In genomic region chr1:39164256-39164655, GRCh38 we compare ENCODE assay signal across 23 cellular contexts. TPM values are rescaled to one million over a fixed set of nuclear protein-coding genes. Genes with fewer than 3 reads are reported as not detected.
DNase-seq lines count a peak whose midpoint lies in the region; ATAC-seq and TF ChIP-seq lines count a peak whose summit lies in the region.
"Had no signal": no experiment of that assay in that cellular context is flagged by ENCODE, and none has a peak within 500 bp of the region (broad histone marks: within the 10 kb centered on the region; RNA-seq: fewer than 3 reads in every experiment).

No MANE protein-coding gene starts in this region.

- H3K4me1 ChIP-seq in IMR-90 (ENCODE audit: control insufficient read depth, insufficient read depth, low read length) (peaks cover 17% of the 10 kb centered on the region), mesodermal cell (ENCODE audit: control insufficient read depth, insufficient read depth, low read length, poor library complexity, severe bottlenecking) (peaks cover 55% of the 10 kb centered on the region), smooth muscle cell (ENCODE audit: low read depth) (peaks cover 48% of the 10 kb centered on the region)

- no peak for ATAC-seq in IMR-90 (ENCODE audit: low read depth)
- ATAC-seq: stimulated activated memory B cell treated with anti-CD40 and anti-IgM and Interleukin-4, amounts not matched to agents 10 μg/mL and 1 μg/mL and 100 μg/mL, for 72 hours; T-helper 17 cell had no signal

- peak overlapping the region; percentile 32; the same call in 1 of the 2 replicates for H3K23ac ChIP-seq in IMR-90 (ENCODE audit: low read depth, low read length)

- H2BK5ac ChIP-seq in IMR-90 (ENCODE audit: low read depth, low read length, poor library complexity, severe bottlenecking), result peak overlapping the region; percentile 20

- no peak overlapping the region; the same call in 1 of the 2 replicates for H3K14ac ChIP-seq in IMR-90 (replicated peaks; ENCODE audit: low read depth, low read length)

- H2BK20ac ChIP-seq in IMR-90 (ENCODE audit: low read depth, low read length), result no peak overlapping the region

- H4K91ac ChIP-seq in IMR-90 (ENCODE audit: insufficient read depth, low read depth, low read length), result no peak overlapping the region

- POLR2A ChIA-PET in IMR-90 (lab: Charles Lee; ENCODE audit: unreplicated experiment), result interaction anchor here (1.1 kb wide), 1 partner anchor 60 kb away, joined by 3 read pairs; no protein-coding TSS in a partner anchor

- in situ Hi-C loops in IMR-90 (cut with MboI; ENCODE audit: low sequenced_read_pairs), result no loop called here

- H3K79me2 ChIP-seq in smooth muscle cell (ENCODE audit: low read depth), result peaks cover 99% of the 10 kb centered on the region

- H2AFZ ChIP-seq in IMR-90 (replicated peaks; ENCODE audit: low read length, poor library complexity) (no peak overlapping the region), smooth muscle cell (ENCODE audit: low read depth) (no peak overlapping the region)

- no peak overlapping the region for H2AK9ac ChIP-seq in IMR-90 (replicated peaks; ENCODE audit: low read depth, low read length, poor library complexity)

- H3K56ac ChIP-seq in IMR-90 (ENCODE audit: extremely low read depth, insufficient read depth, low read length), result no peak overlapping the region

- H3K4me2 ChIP-seq in IMR-90 (ENCODE audit: low read depth, low read length), result no peak overlapping the region; the same call in 1 of the 2 replicates
- peak overlapping the region; percentile 43 for H3K4me2 ChIP-seq in smooth muscle cell

- peaks cover 16% of the 10 kb centered on the region for H3K9me1 ChIP-seq in IMR-90 (ENCODE audit: insufficient read depth, low read length)

- no peak overlapping the region for H2BK120ac ChIP-seq in IMR-90 (ENCODE audit: low read depth, low read length)

- H3K27me3 ChIP-seq in IMR-90 (ENCODE audit: control insufficient read depth, insufficient read depth, low read length), result no peaks in the 10 kb centered on the region
- no peaks in the 10 kb centered on the region for H3K27me3 ChIP-seq in smooth muscle cell (ENCODE audit: low read depth)
- H3K27me3 ChIP-seq: esophagus squamous epithelium, right lobe of liver, suprapubic skin, uterus had no signal

- no peak overlapping the region for H3K4me3 ChIP-seq in IMR-90 (ENCODE audit: insufficient read depth, low read depth, low read length)
- no peak overlapping the region for H3K4me3 ChIP-seq in mesodermal cell (ENCODE audit: extremely low read depth, insufficient read depth, low read length, poor library complexity, severe bottlenecking)
- H3K4me3 ChIP-seq in smooth muscle cell, result no peak overlapping the region
- H3K4me3 ChIP-seq: esophagus squamous epithelium, right lobe of liver, SK-N-MC, suprapubic skin, uterus had no signal

- TF ChIP-seq RAD21 in IMR-90 (IDR thresholded peaks at IDR 0.05; ENCODE audit: low read length), result no peak

- peaks cover 30% of the 10 kb centered on the region for H3F3A ChIP-seq in smooth muscle cell (ENCODE audit: low read depth)

- H3K27ac ChIP-seq in IMR-90 (ENCODE audit: insufficient read depth, low read length), result no peak overlapping the region
- H3K27ac ChIP-seq in epithelial cell of prostate, result peak overlapping the region; percentile 9
- peak overlapping the region; percentile 88 for H3K27ac ChIP-seq in mesodermal cell (ENCODE audit: low read depth, low read length, severe bottlenecking)
- H3K27ac ChIP-seq in smooth muscle cell (ENCODE audit: low read depth), result peak overlapping the region; percentile 49
- H3K27ac ChIP-seq: esophagus squamous epithelium, SK-N-MC, suprapubic skin had no signal

- H2BK15ac ChIP-seq in IMR-90 (ENCODE audit: low read depth, low read length), result no peak overlapping the region

- CTCF ChIA-PET in IMR-90 (lab: Yijun Ruan, JAX), result no interaction called here

- peaks cover 36% of the 10 kb centered on the region for H4K20me1 ChIP-seq in IMR-90 (ENCODE audit: insufficient read depth, low read length)
- H4K20me1 ChIP-seq in smooth muscle cell (ENCODE audit: low read depth), result peaks cover 96% of the 10 kb centered on the region

- DNase-seq in IMR-90 (no peak), epithelial cell of prostate (ENCODE audit: low read depth, low spot score) (no peak), smooth muscle cell (lab: John Stamatoyannopoulos, UW; ENCODE audit: unreplicated experiment) (no peak), DMS153 (lab: John Stamatoyannopoulos, UW) (no peak), SIG-M5 treated with dmso at 0.1 percent for 504 hours (lab: John Stamatoyannopoulos, UW; ENCODE audit: unreplicated experiment) (no peak), AG20443 (ENCODE audit: low spot score) (no peak)
- DNase-seq: activated CD4-positive, alpha-beta T cell treated with anti-CD3 and anti-CD28 coated beads, Interleukin-2, amount 50 U/mL, for 48 hours; activated CD8-positive, alpha-beta memory T cell treated with anti-CD3 and anti-CD28 coated beads, Interleukin-2, amount 50 U/mL, for 48 hours; activated naive CD4-positive, alpha-beta T cell treated with anti-CD3 and anti-CD28 coated beads, Interleukin-2, amount 50 U/mL, for 16 hours; cortex of kidney; esophagus squamous epithelium; hippocampal formation; NCI-H1105; NCI-H1930; NCI-H526; right lobe of liver; stimulated activated CD4-positive, alpha-beta T cell treated with anti-CD3 and anti-CD28 coated beads, Interleukin-4, amount 100 ng/mL, for 4 hours; T-helper 17 cell; uterus had no signal

- dilution Hi-C loops in IMR-90 (cut with HindIII; ENCODE audit: low sequenced_read_pairs, unreplicated experiment), result no loop called here

- no peak overlapping the region for H4K5ac ChIP-seq in IMR-90 (ENCODE audit: low read depth, low read length)

- H3K79me1 ChIP-seq in IMR-90 (ENCODE audit: low read depth in 1 of 2, low read length in 2 of 2), result peaks cover 21 to 76% of the 10 kb centered on the region in 2 experiments

- H4K8ac ChIP-seq in IMR-90 (ENCODE audit: low read depth in 2 of 2, low read length in 2 of 2), result no peak overlapping the region; a peak in 1 of 4 replicates

- H2AK5ac ChIP-seq in IMR-90 (ENCODE audit: low read depth, low read length), result no peak overlapping the region; the same call in 1 of the 2 replicates

- no peaks in the 10 kb centered on the region for H3K36me3 ChIP-seq in IMR-90 (ENCODE audit: control insufficient read depth, insufficient read depth, low read length)
- H3K36me3 ChIP-seq in mesodermal cell (ENCODE audit: control insufficient read depth, insufficient read depth, low read length), result peaks cover 9% of the 10 kb centered on the region
- no peaks in the 10 kb centered on the region for H3K36me3 ChIP-seq in smooth muscle cell (ENCODE audit: low read depth)
- H3K36me3 ChIP-seq: esophagus squamous epithelium, right lobe of liver, suprapubic skin, uterus had no signal

- TF ChIP-seq CTCF in IMR-90 (conservative IDR thresholded peaks at IDR 0.05; ENCODE audit: low read depth, low read length) (no peak), smooth muscle cell (IDR thresholded peaks at IDR 0.05; ENCODE audit: borderline replicate concordance, insufficient read depth, poor library complexity, severe bottlenecking) (no peak)

- no TSS peak for BruUV-seq in IMR-90 (replicated peaks; lab: Mats Ljungman, UMichigan)

- H3K9me3 ChIP-seq in IMR-90 (ENCODE audit: control insufficient read depth, insufficient read depth, low read length), result no peaks in the 10 kb centered on the region
- H3K9me3 ChIP-seq in mesodermal cell (ENCODE audit: control insufficient read depth, low read length), result no peaks in the 10 kb centered on the region
- no peaks in the 10 kb centered on the region for H3K9me3 ChIP-seq in smooth muscle cell (replicated peaks; ENCODE audit: low read depth)
- H3K9me3 ChIP-seq: esophagus squamous epithelium, right lobe of liver, suprapubic skin, uterus had no signal

- H3K9ac ChIP-seq in IMR-90 (ENCODE audit: low read depth, low read length), result no peak overlapping the region
- no peak overlapping the region for H3K9ac ChIP-seq in smooth muscle cell (ENCODE audit: low read depth)

- H3K18ac ChIP-seq in IMR-90 (ENCODE audit: low read depth, low read length), result no peak overlapping the region

- peak overlapping the region; percentile 3; the same call in 1 of the 2 replicates for H3K4ac ChIP-seq in IMR-90 (ENCODE audit: low read depth, low read length)

- no peak for TF ChIP-seq POLR2A in IMR-90 (IDR thresholded peaks at IDR 0.05; ENCODE audit: low read depth, low read length)

- intact Hi-C loops in IMR-90 (cut with micrococcal nuclease), result no loop called here

TF ChIP-seq in IMR-90, 13 proteins besides CTCF, POLR2A, EP300 and RAD21:
- TF ChIP-seq MAFK (IDR thresholded peaks at IDR 0.05; ENCODE audit: low read depth, low read length) (no peak), FOS (IDR thresholded peaks at IDR 0.05; ENCODE audit: low read depth, low read length) (no peak), RFX5 (IDR thresholded peaks at IDR 0.05; ENCODE audit: low read depth, low read length) (no peak), ELK1 (IDR thresholded peaks at IDR 0.05; ENCODE audit: borderline replicate concordance, low read depth, low read length) (no peak)

RNA-seq across cellular contexts. Expression of gene MACF1, which starts 40.2 kb away (rescaled TPM):
- 368 and 369 TPM in 2 replicates for total RNA-seq in IMR-90 (2012; rRNA removed)
- polyA plus RNA-seq in IMR-90 (2012; rRNA removed), result 56.3 and 67.6 TPM in 2 replicates
- polyA plus RNA-seq in IMR-90 (2012; cell fraction: cytosol; rRNA removed), result 24.9 and 28.6 TPM in 2 replicates
- polyA plus RNA-seq in IMR-90 (2012; cell fraction: nucleus; rRNA removed; ENCODE audit: low replicate concordance), result 141 and 243 TPM in 2 replicates
- polyA plus RNA-seq in mesodermal cell (2013, experiment 1 of 2), result 154 TPM
- 117 TPM for polyA plus RNA-seq in mesodermal cell (2013, experiment 2 of 2)
- 186 and 195 TPM in 2 replicates for total RNA-seq in smooth muscle cell
- 36.9 and 71.9 TPM in 2 replicates for polyA plus RNA-seq in smooth muscle cell
